ENCODE assay signal across 8 cellular contexts in the genomic region with DNA sequence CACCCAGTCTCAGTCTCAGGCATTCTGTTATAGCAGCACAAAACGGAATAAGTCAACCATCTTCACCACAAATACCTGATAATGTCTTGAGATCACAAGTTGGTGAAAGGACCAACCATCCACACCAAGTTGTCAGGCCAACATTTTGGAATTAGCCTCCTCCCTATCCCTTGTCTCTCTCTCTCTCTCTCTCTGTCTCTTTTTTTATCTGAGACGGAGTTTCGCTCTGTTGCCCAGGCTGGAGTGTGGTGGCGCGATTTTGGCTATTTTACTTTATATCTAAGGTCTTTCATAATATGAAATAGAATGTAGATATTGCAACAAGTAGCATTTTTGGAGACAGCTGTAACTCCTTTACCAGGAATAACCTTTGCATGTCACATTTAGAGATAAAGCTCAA. TPM values are rescaled to one million over a fixed set of nuclear protein-coding genes. Genes with fewer than 3 reads are reported as not detected.
"Had no signal": no experiment of that assay in that cellular context is flagged by ENCODE, and none has a peak within 500 bp of the region (broad histone marks: within the 10 kb centered on the region; RNA-seq: fewer than 3 reads in every experiment).

No MANE protein-coding gene starts in this region.

- FAIRE-seq: G401.6, GM12878, GM12891, GM12892, GM18507 had no signal

- H3K4me3 ChIP-seq: GM12878 had no signal

- DNase-seq: GDM1, GF-D8 had no signal

- ATAC-seq: GM12878 had no signal

RNA-seq across cellular contexts. Expression of a gene that starts 15.7 kb away (rescaled TPM):
- total RNA-seq: G401, GM12878 had no signal
- polyA plus RNA-seq: GM12878 had no signal

RNA-seq across cellular contexts. Expression of a gene that starts 46.2 kb away (rescaled TPM):
- total RNA-seq: G401 had no signal
- polyA plus RNA-seq: GM12878 had no signal

RNA-seq across cellular contexts. Expression of a gene that starts 56.0 kb away (rescaled TPM):
- total RNA-seq: G401, GM12878 had no signal
